In genomic region chr22:26431151-26431995, GRCh38 we compare ENCODE assay signal across 11 cellular contexts. TPM values are rescaled to one million over a fixed set of nuclear protein-coding genes. Genes with fewer than 3 reads are reported as not detected.
DNase-seq lines count a peak whose midpoint lies in the region; ATAC-seq and TF ChIP-seq lines count a peak whose summit lies in the region.
"Had no signal": no experiment of that assay in that cellular context is flagged by ENCODE, and none has a peak within 500 bp of the region (broad histone marks: within the 10 kb centered on the region; RNA-seq: fewer than 3 reads in every experiment).

No MANE protein-coding gene starts in this region.

- peaks cover 53% of the 10 kb centered on the region for H3K4me1 Mint-ChIP-seq in central memory CD8-positive, alpha-beta T cell

- H3K79me2 ChIP-seq in MM.1S (ENCODE audit: low read length), result peaks cover 47% of the 10 kb centered on the region

- peaks cover 31% of the 10 kb centered on the region for H3F3A ChIP-seq in MM.1S (ENCODE audit: insufficient read depth, low read length)

- no peak overlapping the region for H2BK15ac ChIP-seq in neuronal stem cell (ENCODE audit: low read length)

- H3K9ac ChIP-seq in MM.1S (ENCODE audit: low read length), result 0 out of 2 replicates have a peak overlapping the region, but pooled peaks have one; percentile 3
- H3K9ac ChIP-seq in neuronal stem cell (ENCODE audit: low read depth, low read length, poor library complexity), result no peak overlapping the region

- no peak overlapping the region for H4K8ac ChIP-seq in neuronal stem cell (ENCODE audit: low read depth, low read length)

- ATAC-seq in central memory CD8-positive, alpha-beta T cell (replicated peaks; ENCODE audit: extremely low read depth, poor library complexity, severe bottlenecking), result no peak
- ATAC-seq in HG03565 (IDR thresholded peaks at IDR 0.05; ENCODE audit: unreplicated experiment) (no peak), left lobe of liver (no peak)

- no peak overlapping the region for H3K18ac ChIP-seq in neuronal stem cell (ENCODE audit: low read length)

- H3K36me3 ChIP-seq in MM.1S (replicated peaks; ENCODE audit: insufficient read depth, low read length) (no peaks in the 10 kb centered on the region), neuronal stem cell (replicated peaks in 1 of 2; ENCODE audit: control insufficient read depth in 2 of 2, insufficient read depth in 2 of 2, low read length in 2 of 2) (peaks cover 15 to 17% of the 10 kb centered on the region in 2 donors)
- H3K36me3 ChIP-seq: prostate gland had no signal

- no peak overlapping the region for H4K91ac ChIP-seq in neuronal stem cell (ENCODE audit: low read depth, low read length, poor library complexity)

- H3K4me1 ChIP-seq in MM.1S (ENCODE audit: low read length) (peaks cover 42% of the 10 kb centered on the region), neuronal stem cell (ENCODE audit: control insufficient read depth in 2 of 2, insufficient read depth in 1 of 2, low read depth in 1 of 2, low read length in 2 of 2) (peaks cover 29% of the 10 kb centered on the region in 2 donors)
- H3K4me1 ChIP-seq: prostate gland had no signal

- peak overlapping the region; percentile 98 for H3K4me2 ChIP-seq in MM.1S (ENCODE audit: low read depth, low read length)
- H3K4me2 ChIP-seq in neuronal stem cell (ENCODE audit: insufficient read depth, low read length, poor library complexity, severe bottlenecking), result no peak overlapping the region

- no peak overlapping the region for H2AK5ac ChIP-seq in neuronal stem cell (ENCODE audit: low read depth, low read length)

- H3K79me1 ChIP-seq in neuronal stem cell (ENCODE audit: low read depth, low read length), result peaks cover 6% of the 10 kb centered on the region

- peak; percentile 61 for DNase-seq in GM10266 (ENCODE audit: extremely low spot score)
- DNase-seq in MM.1S, result peak; percentile 68
- no peak for DNase-seq in central memory CD8-positive, alpha-beta T cell (ENCODE audit: low spot score in 2 of 2)
- DNase-seq in neuronal stem cell (ENCODE audit: low spot score), result no peak
- DNase-seq in erythroblast (lab: John Stamatoyannopoulos, UW), result no peak
- no peak for DNase-seq in left lobe of liver (ENCODE audit: low spot score)
- no peak for DNase-seq in AG08395 (ENCODE audit: low spot score)
- DNase-seq: NCI-H2171 treated with DMSO at 0.1 percent for 48 hours had no signal

- no peak for TF ChIP-seq CTCF in GM10266 (IDR thresholded peaks at IDR 0.05; ENCODE audit: control insufficient read depth, insufficient read depth, low read depth, missing control alignments)
- no peak for TF ChIP-seq CTCF in MM.1S (IDR thresholded peaks at IDR 0.05; ENCODE audit: low read length)

- no peak overlapping the region for H2BK12ac ChIP-seq in neuronal stem cell (ENCODE audit: low read length)

- no peaks in the 10 kb centered on the region for H3K27me3 Mint-ChIP-seq in central memory CD8-positive, alpha-beta T cell

- H3K23ac ChIP-seq in neuronal stem cell (ENCODE audit: low read depth, low read length, poor library complexity), result no peak overlapping the region

- no peak for TF ChIP-seq POLR2A in erythroblast (IDR thresholded peaks at IDR 0.05; ENCODE audit: low read length)

- H3K9me3 ChIP-seq in MM.1S (replicated peaks; ENCODE audit: insufficient read depth, low read length) (no peaks in the 10 kb centered on the region), neuronal stem cell (replicated peaks in 1 of 2; ENCODE audit: control insufficient read depth in 2 of 2, insufficient read depth in 1 of 2, low read depth in 1 of 2, low read length in 2 of 2) (no peaks in the 10 kb centered on the region)
- H3K9me3 ChIP-seq: prostate gland had no signal

- H2BK5ac ChIP-seq in neuronal stem cell (ENCODE audit: low read length), result no peak overlapping the region

- peak overlapping the region; percentile 25 for H3K27ac Mint-ChIP-seq in central memory CD8-positive, alpha-beta T cell (ENCODE audit: low read depth)

- H2AFZ ChIP-seq in MM.1S (ENCODE audit: low read length) (no peak overlapping the region), neuronal stem cell (ENCODE audit: low read length) (peak overlapping the region; percentile 4)

- H3K27ac ChIP-seq in MM.1S (ENCODE audit: low read length) (peak overlapping the region; percentile 35; the same call in 1 of the 2 replicates), neuronal stem cell (replicated peaks; ENCODE audit: low read length) (peak overlapping the region; percentile 8)
- H3K27ac ChIP-seq: prostate gland, SK-N-MC had no signal

- no peaks in the 10 kb centered on the region for H3K9me3 Mint-ChIP-seq in central memory CD8-positive, alpha-beta T cell

- H3K9me2 ChIP-seq in MM.1S (replicated peaks; ENCODE audit: insufficient read depth, low read length), result no peaks in the 10 kb centered on the region

- H3K14ac ChIP-seq in neuronal stem cell (ENCODE audit: low read length), result no peak overlapping the region

- peaks cover 9% of the 10 kb centered on the region for H3K36me3 Mint-ChIP-seq in central memory CD8-positive, alpha-beta T cell (ENCODE audit: insufficient read depth)

- H3K27me3 ChIP-seq in MM.1S (replicated peaks; ENCODE audit: insufficient read depth, low read length), result no peaks in the 10 kb centered on the region
- H3K27me3 ChIP-seq in neuronal stem cell (ENCODE audit: control insufficient read depth in 3 of 3, insufficient read depth in 3 of 3, low read depth in 1 of 3, low read length in 3 of 3), result peaks cover 0 to 27% (median 10%) of the 10 kb centered on the region in 3 experiments

- H3K4me3 Mint-ChIP-seq in central memory CD8-positive, alpha-beta T cell, result peak overlapping the region; percentile 84

- H3K4me3 ChIP-seq in MM.1S (ENCODE audit: low read length) (peak overlapping the region; percentile 72), neuronal stem cell (ENCODE audit: low read length in 2 of 2) (peak overlapping the region in 1 of 2 donors; percentile 58)
- H3K4me3 ChIP-seq: prostate gland, SK-N-MC had no signal

- H2BK120ac ChIP-seq in neuronal stem cell (ENCODE audit: low read depth, low read length), result no peak overlapping the region

- no peak overlapping the region for H3K4ac ChIP-seq in neuronal stem cell (ENCODE audit: low read length)

- no peaks in the 10 kb centered on the region for H4K20me1 ChIP-seq in MM.1S (ENCODE audit: insufficient read depth, low read length)

- WGBS in neuronal stem cell (ENCODE audit: extremely low coverage in 2 of 2, insufficient read length in 2 of 2, insufficient replicate concordance in 1 of 2), 2 donors, result no CpG with 5 or more reads among the region's 13 CpGs

RNA-seq across cellular contexts. Expression of gene ASPHD2, which starts 2.3 kb away (rescaled TPM):
- polyA plus RNA-seq in neuronal stem cell (2013, experiment 1 of 2), result 11.5 TPM
- 11.4 TPM for polyA plus RNA-seq in neuronal stem cell (2013, experiment 2 of 2)
- 0.13 TPM for total RNA-seq in left lobe of liver

RNA-seq across cellular contexts. Expression of gene HPS4, which starts 52.2 kb away (rescaled TPM):
- polyA plus RNA-seq in neuronal stem cell (2013, experiment 1 of 2), result 29.8 TPM
- polyA plus RNA-seq in neuronal stem cell (2013, experiment 2 of 2), result 30.4 TPM
- total RNA-seq in left lobe of liver, result 13.2 TPM

RNA-seq across cellular contexts. Expression of gene SRRD, which starts 52.3 kb away (rescaled TPM):
- polyA plus RNA-seq in neuronal stem cell (2013, experiment 1 of 2), result 11.3 TPM
- 11.1 TPM for polyA plus RNA-seq in neuronal stem cell (2013, experiment 2 of 2)
- total RNA-seq in left lobe of liver, result 9.5 TPM

Comparison
In these comparisons a context has a peak if more than half of its experiments do, and no peak if none do; other contexts are left out.
1. DNase-seq: peak in GM10266 (single experiment) and MM.1S (single experiment); none in central memory CD8-positive, alpha-beta T cell (0 of 2), neuronal stem cell (single experiment), erythroblast (0 of 2), left lobe of liver (single experiment) and AG08395 (single experiment).